Comparison of ENCODE assay signal across 8 cellular contexts in genomic region chr11:75536786-75537629, GRCh38.
DNase-seq lines count a peak whose midpoint lies in the region; ATAC-seq and TF ChIP-seq lines count a peak whose summit lies in the region.

No MANE protein-coding gene starts in this region.

- peak; percentile 86 for ATAC-seq in GM21528 (IDR thresholded peaks at IDR 0.05; ENCODE audit: low FRiP score, unreplicated experiment)

- peak; percentile 84 to 85 for DNase-seq in Kasumi-1 (lab: John Stamatoyannopoulos, UW)
- DNase-seq in activated T-cell treated with anti-CD3 and anti-CD28 coated beads, Interleukin-2, amount 50 U/mL, for 48 hours, result peak; percentile 73 to 78
- DNase-seq in stimulated activated CD8-positive, alpha-beta memory T cell treated with anti-CD3 and anti-CD28 coated beads, Interleukin-2, amount 100 ng/mL, for 48 hours (ENCODE audit: low read depth in 2 of 2), result peak; percentile 34 to 49
- DNase-seq in NCI-H146 treated with DMSO at 0.1 percent for 48 hours (lab: John Stamatoyannopoulos, UW; ENCODE audit: unreplicated experiment), result no peak
- no peak for DNase-seq in T1000 (lab: John Stamatoyannopoulos, UW)
- no peak for DNase-seq in NCI-H187 treated with DMSO at 0.1 percent for 48 hours (lab: John Stamatoyannopoulos, UW)

- 0 out of 2 replicates have a peak, but pooled peaks have one; percentile 5 for TF ChIP-seq CTCF in GM12874 (IDR thresholded peaks at IDR 0.05; ENCODE audit: insufficient read depth, low read depth, low read length)

Comparison
In these comparisons a context has a peak if more than half of its experiments do, and no peak if none do; other contexts are left out.
1. DNase-seq: peak in Kasumi-1 (2 of 2), activated T-cell treated with anti-CD3 and anti-CD28 coated beads, Interleukin-2, amount 50 U/mL, for 48 hours (2 of 2) and stimulated activated CD8-positive, alpha-beta memory T cell treated with anti-CD3 and anti-CD28 coated beads, Interleukin-2, amount 100 ng/mL, for 48 hours (2 of 2); none in NCI-H146 treated with DMSO at 0.1 percent for 48 hours (single experiment), T1000 (single experiment) and NCI-H187 treated with DMSO at 0.1 percent for 48 hours (single experiment).